In genomic region chr22:48052621-48052890, GRCh38 we compare ENCODE assay signal across 23 cellular contexts.
"Had no signal": no experiment of that assay in that cellular context is flagged by ENCODE, and none has a peak within 500 bp of the region (broad histone marks: within the 10 kb centered on the region; RNA-seq: fewer than 3 reads in every experiment).

No MANE protein-coding gene starts in this region.

- H3K9ac ChIP-seq: SK-N-SH had no signal

- H3K36me3 ChIP-seq: MG63 had no signal

- H3K27ac ChIP-seq: RWPE1 had no signal

- H3K27me3 ChIP-seq: MG63 had no signal

- H3K9me3 ChIP-seq: MG63, SK-N-SH had no signal

- ATAC-seq: HepG2, Panc1, PC-3 had no signal

- DNase-seq: IMR-90, Karpas-422, KG1, MG63, NCI-H1092, NCI-H1105 treated with DMSO at 0.1 percent for 48 hours, NCI-H1417 treated with DMSO at 0.1 percent for 48 hours, NCI-H187, NCI-H2081 treated with DMSO at 0.1 percent for 48 hours, NCI-H2171, NCI-H226, NCI-H446, NCI-H510A, NCI-H524 treated with DMSO at 0.1 percent for 48 hours, NCI-H69, NCI-H774, PC-3, SHP77, SK-N-SH, SW 1271 had no signal

- H3K4me2 ChIP-seq: SK-N-SH had no signal

- H3K4me3 ChIP-seq: MG63 had no signal
